Comparison of ENCODE assay signal across 16 cellular contexts in the genomic region with DNA sequence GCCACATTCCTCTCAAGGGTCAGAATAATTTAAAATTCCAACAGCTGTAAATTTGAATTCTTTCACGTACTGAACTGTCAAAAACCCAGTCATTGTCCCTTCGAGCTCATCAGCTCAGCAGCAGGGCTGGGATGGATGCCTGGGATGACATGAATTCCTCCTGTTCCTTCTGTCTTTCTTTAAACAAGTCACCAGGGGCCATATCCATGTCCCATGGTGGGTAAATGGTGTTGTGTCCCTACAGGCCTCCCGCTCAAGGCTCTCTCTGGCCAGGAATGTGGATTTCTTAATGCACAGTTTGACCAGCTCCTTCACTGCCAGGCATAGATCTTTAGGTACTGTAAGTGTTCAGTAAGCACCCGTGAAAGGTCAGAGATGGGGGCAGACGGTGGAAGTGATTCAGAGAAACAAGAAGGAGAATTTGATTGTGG. TPM values are rescaled to one million over a fixed set of nuclear protein-coding genes. Genes with fewer than 3 reads are reported as not detected.
DNase-seq lines count a peak whose midpoint lies in the region; ATAC-seq, FAIRE-seq and TF ChIP-seq lines count a peak whose summit lies in the region.
"Had no signal": no experiment of that assay in that cellular context is flagged by ENCODE, and none has a peak within 500 bp of the region (broad histone marks: within the 10 kb centered on the region; RNA-seq: fewer than 3 reads in every experiment).

No MANE protein-coding gene starts in this region.

- no peak overlapping the region for H2BK15ac ChIP-seq in neuronal stem cell (ENCODE audit: low read length)

- no peak overlapping the region for H2BK5ac ChIP-seq in neuronal stem cell (ENCODE audit: low read length)

- peaks cover 18% of the 10 kb centered on the region for H3F3A ChIP-seq in PC-9 (ENCODE audit: insufficient read depth, low read depth)

- in situ Hi-C loops in Caki2 (cut with HindIII; ENCODE audit: low pct_unique_long_range_greater_than_20kb, low sequenced_read_pairs) = no loop called here

- no peaks in the 10 kb centered on the region for H3K79me1 ChIP-seq in neuronal stem cell (ENCODE audit: low read depth, low read length)

- peaks cover 7% of the 10 kb centered on the region for H3K4me1 ChIP-seq in PC-9 (replicated peaks; ENCODE audit: insufficient read depth)
- H3K4me1 ChIP-seq in endodermal cell (ENCODE audit: control insufficient read depth, insufficient read depth, low read length) = no peaks in the 10 kb centered on the region
- no peaks in the 10 kb centered on the region for H3K4me1 ChIP-seq in neuronal stem cell (ENCODE audit: control insufficient read depth in 2 of 2, insufficient read depth in 1 of 2, low read depth in 1 of 2, low read length in 2 of 2)
- H3K4me1 ChIP-seq: esophagus squamous epithelium had no signal

- H3K9ac ChIP-seq in endodermal cell (ENCODE audit: extremely low read depth, low read length, poor library complexity, severe bottlenecking) = no peak overlapping the region
- no peak overlapping the region for H3K9ac ChIP-seq in neuronal stem cell (ENCODE audit: low read depth, low read length, poor library complexity)

- no peak for FAIRE-seq in GM19239 (lab: Jason Lieb, UNC)

- H4K20me1 ChIP-seq in PC-9 (ENCODE audit: insufficient read depth) = no peaks in the 10 kb centered on the region

- 84 to 89% methylated on average over 4 to 5 of the region's 5 CpGs for WGBS in endodermal cell (ENCODE audit: insufficient coverage in 1 of 2, insufficient read length in 1 of 2), 2 experiments
- WGBS in neuronal stem cell (ENCODE audit: extremely low coverage in 2 of 2, insufficient read length in 2 of 2, insufficient replicate concordance in 1 of 2), 2 donors = no CpG with 5 or more reads among the region's 5 CpGs

- no peaks in the 10 kb centered on the region for H3K9me2 ChIP-seq in PC-9 (ENCODE audit: insufficient read depth)

- H3K79me2 ChIP-seq in PC-9 (ENCODE audit: low read depth) = no peaks in the 10 kb centered on the region

- intact Hi-C loops in PC-9 (cut with micrococcal nuclease; ENCODE audit: unreplicated experiment) = no loop called here

- TF ChIP-seq CTCF in PC-9 (conservative IDR thresholded peaks at IDR 0.05) (no peak), endodermal cell (conservative IDR thresholded peaks at IDR 0.05) (no peak)

- no peak overlapping the region for H2BK12ac ChIP-seq in neuronal stem cell (ENCODE audit: low read length)

- H3K27ac Mint-ChIP-seq in endodermal cell = peak overlapping the region; percentile 52
- H3K27ac Mint-ChIP-seq: CD4-positive, CD25-positive, alpha-beta regulatory T cell; stimulated activated naive B cell treated with anti-CD40 and anti-IgM and Interleukin-4, amounts not matched to agents 10 μg/mL and 1 μg/mL and 100 μg/mL, for 72 hours had no signal

- H3K4me2 ChIP-seq in PC-9 (no peak overlapping the region; the same call in 1 of the 2 replicates), neuronal stem cell (ENCODE audit: insufficient read depth, low read length, poor library complexity, severe bottlenecking) (no peak overlapping the region)

- CTCF ChIA-PET in PC-9 (lab: Charles Lee) = interaction anchor here (0.6 to 0.9 kb wide), 4 partner anchors 30 to 165 kb away, joined by 4 to 6 read pairs (median 6); no protein-coding TSS in a partner anchor

- H2AFZ ChIP-seq in PC-9 (no peak overlapping the region), neuronal stem cell (ENCODE audit: low read length) (no peak overlapping the region)

- H3K18ac ChIP-seq in neuronal stem cell (ENCODE audit: low read length) = no peak overlapping the region

- H4K91ac ChIP-seq in neuronal stem cell (ENCODE audit: low read depth, low read length, poor library complexity) = no peak overlapping the region

- no peak overlapping the region for H3K23ac ChIP-seq in neuronal stem cell (ENCODE audit: low read depth, low read length, poor library complexity)

- ATAC-seq in GM18909 (IDR thresholded peaks at IDR 0.05; ENCODE audit: poor library complexity, unreplicated experiment) = no peak
- ATAC-seq: Right ventricle myocardium inferior; stimulated activated naive B cell treated with anti-CD40 and anti-IgM and Interleukin-4, amounts not matched to agents 10 μg/mL and 1 μg/mL and 100 μg/mL, for 72 hours had no signal

- H3K4me1 Mint-ChIP-seq in endodermal cell = no peaks in the 10 kb centered on the region

- POLR2A ChIA-PET in PC-9 (lab: Charles Lee; ENCODE audit: unreplicated experiment) = no interaction called here

- H3K27me3 ChIP-seq in PC-9 (ENCODE audit: insufficient read depth, low read depth) (no peaks in the 10 kb centered on the region), endodermal cell (ENCODE audit: control insufficient read depth, insufficient read depth, low read length, poor library complexity, severe bottlenecking) (no peaks in the 10 kb centered on the region), neuronal stem cell (ENCODE audit: control insufficient read depth in 3 of 3, insufficient read depth in 3 of 3, low read depth in 1 of 3, low read length in 3 of 3) (no peaks in the 10 kb centered on the region)
- H3K27me3 ChIP-seq: esophagus squamous epithelium had no signal

- H3K9me3 ChIP-seq in PC-9 (ENCODE audit: insufficient read depth, low read depth) (no peaks in the 10 kb centered on the region), endodermal cell (ENCODE audit: control insufficient read depth, low read length) (peaks cover 8% of the 10 kb centered on the region), neuronal stem cell (replicated peaks in 1 of 2; ENCODE audit: control insufficient read depth in 2 of 2, insufficient read depth in 1 of 2, low read depth in 1 of 2, low read length in 2 of 2) (peaks cover 0 to 8% of the 10 kb centered on the region in 2 donors)
- H3K9me3 ChIP-seq: esophagus squamous epithelium had no signal

- peak overlapping the region; percentile 49 for H3K27ac ChIP-seq in PC-9
- H3K27ac ChIP-seq in endodermal cell (ENCODE audit: low read depth, low read length) = no peak overlapping the region
- peak overlapping the region; percentile 4 for H3K27ac ChIP-seq in neuronal stem cell (replicated peaks; ENCODE audit: low read length)
- H3K27ac ChIP-seq: coronary artery, esophagus squamous epithelium had no signal

- peaks cover 6% of the 10 kb centered on the region for H3K9me3 Mint-ChIP-seq in endodermal cell
- H3K9me3 Mint-ChIP-seq: CD4-positive, CD25-positive, alpha-beta regulatory T cell had no signal

- H3K14ac ChIP-seq in neuronal stem cell (ENCODE audit: low read length) = no peak overlapping the region

- DNase-seq in Caki2 (ENCODE audit: low read depth) (peak; percentile 68), PC-9 (peak; percentile 11 to 67), endodermal cell (peak; percentile 69), neuronal stem cell (ENCODE audit: low spot score) (no peak), medulla oblongata (ENCODE audit: extremely low spot score) (no peak), Ammon's horn (ENCODE audit: low spot score) (no peak), GM19239 (ENCODE audit: insufficient read length, low spot score) (no peak)
- DNase-seq: CD4-positive, CD25-positive, alpha-beta regulatory T cell; esophagus squamous epithelium; midbrain; NCI-H1930; NCI-H774; stimulated activated naive B cell treated with anti-CD40 and anti-IgM and Interleukin-4, amounts not matched to agents 10 μg/mL and 1 μg/mL and 100 μg/mL, for 72 hours had no signal

- no peak overlapping the region for H2BK120ac ChIP-seq in neuronal stem cell (ENCODE audit: low read depth, low read length)

- H3K4me3 ChIP-seq in PC-9 (no peak overlapping the region), endodermal cell (ENCODE audit: low read length) (no peak overlapping the region), neuronal stem cell (ENCODE audit: low read length in 2 of 2) (no peak overlapping the region)
- H3K4me3 ChIP-seq: coronary artery, esophagus squamous epithelium had no signal

- no peaks in the 10 kb centered on the region for H3K36me3 ChIP-seq in PC-9 (ENCODE audit: low read depth)
- H3K36me3 ChIP-seq in endodermal cell (ENCODE audit: control insufficient read depth, insufficient read depth, low read length) = peaks cover under 1% of the 10 kb centered on the region
- H3K36me3 ChIP-seq in neuronal stem cell (replicated peaks in 1 of 2; ENCODE audit: control insufficient read depth in 2 of 2, insufficient read depth in 2 of 2, low read length in 2 of 2) = peaks cover 4 to 26% of the 10 kb centered on the region in 2 donors

- BruUV-seq in PC-9 (replicated peaks; lab: Mats Ljungman, UMichigan) = no TSS peak

- no peak overlapping the region for H4K8ac ChIP-seq in neuronal stem cell (ENCODE audit: low read depth, low read length)

- peaks cover 32% of the 10 kb centered on the region for H3K36me3 Mint-ChIP-seq in endodermal cell (ENCODE audit: low read depth)

- no peaks in the 10 kb centered on the region for H3K27me3 Mint-ChIP-seq in endodermal cell (ENCODE audit: insufficient read depth)
- H3K27me3 Mint-ChIP-seq: stimulated activated naive B cell treated with anti-CD40 and anti-IgM and Interleukin-4, amounts not matched to agents 10 μg/mL and 1 μg/mL and 100 μg/mL, for 72 hours had no signal

- no peak overlapping the region for H3K4ac ChIP-seq in neuronal stem cell (ENCODE audit: low read length)

- no peak overlapping the region for H3K4me3 Mint-ChIP-seq in endodermal cell
- H3K4me3 Mint-ChIP-seq: stimulated activated naive B cell treated with anti-CD40 and anti-IgM and Interleukin-4, amounts not matched to agents 10 μg/mL and 1 μg/mL and 100 μg/mL, for 72 hours had no signal

- no peak overlapping the region for H2AK5ac ChIP-seq in neuronal stem cell (ENCODE audit: low read depth, low read length)

RNA-seq across cellular contexts. Expression of a gene that starts 13.8 kb away (rescaled TPM):
- 1.6 and 7.7 TPM in 2 replicates for total RNA-seq in Caki2 (2014; rRNA removed; shearing (Covaris generic); ENCODE audit: low replicate concordance)
- total RNA-seq in PC-9 (2021) = 22.7 and 27.4 TPM in 2 replicates
- total RNA-seq in endodermal cell = 10 to 100 TPM; 27.2 to 32.0 TPM
- 18.7 TPM for polyA plus RNA-seq in endodermal cell (2013, experiment 1 of 2)
- polyA plus RNA-seq in endodermal cell (2013, experiment 2 of 2) = 19.2 TPM
- polyA plus RNA-seq in neuronal stem cell (2013, experiment 1 of 2) = 7.3 TPM
- 7.5 TPM for polyA plus RNA-seq in neuronal stem cell (2013, experiment 2 of 2)

RNA-seq across cellular contexts. Expression of a gene that starts 15.6 kb away (rescaled TPM):
- total RNA-seq in Caki2 (2014; rRNA removed; shearing (Covaris generic); ENCODE audit: low replicate concordance) = 84.4 and 112 TPM in 2 replicates
- 239 and 255 TPM in 2 replicates for total RNA-seq in PC-9 (2021)
- total RNA-seq in endodermal cell = 100 to 1,000 TPM; 130 to 152 TPM
- 158 TPM for polyA plus RNA-seq in endodermal cell (2013, experiment 1 of 2)
- polyA plus RNA-seq in endodermal cell (2013, experiment 2 of 2) = 139 TPM
- 197 TPM for polyA plus RNA-seq in neuronal stem cell (2013, experiment 1 of 2)
- polyA plus RNA-seq in neuronal stem cell (2013, experiment 2 of 2) = 198 TPM

RNA-seq across cellular contexts. Expression of a gene that starts 54.6 kb away (rescaled TPM):
- total RNA-seq in Caki2 (2014; rRNA removed; shearing (Covaris generic); ENCODE audit: low replicate concordance) = not detected in 2 replicates
- 0.53 and 0.79 TPM in 2 replicates for total RNA-seq in PC-9 (2021)
- total RNA-seq in endodermal cell = under 1 TPM; 0.86 to 0.95 TPM
- polyA plus RNA-seq in endodermal cell (2013, experiment 1 of 2) = not detected
- not detected for polyA plus RNA-seq in endodermal cell (2013, experiment 2 of 2)
- polyA plus RNA-seq in neuronal stem cell (2013, experiment 1 of 2) = 2.4 TPM
- polyA plus RNA-seq in neuronal stem cell (2013, experiment 2 of 2) = 2.2 TPM
- total RNA-seq: CD4-positive, CD25-positive, alpha-beta regulatory T cell; Right ventricle myocardium inferior had no signal
- polyA plus RNA-seq: CD4-positive, CD25-positive, alpha-beta regulatory T cell had no signal

Comparison
In these comparisons a context has a peak if more than half of its experiments do, and no peak if none do; other contexts are left out.
1. DNase-seq: peak in Caki2 (single experiment), PC-9 (2 of 2) and endodermal cell (single experiment); none in neuronal stem cell (single experiment), medulla oblongata (single experiment), Ammon's horn (single experiment) and GM19239 (single experiment).